Comparison of ENCODE assay signal across 9 cellular contexts in the genomic region with DNA sequence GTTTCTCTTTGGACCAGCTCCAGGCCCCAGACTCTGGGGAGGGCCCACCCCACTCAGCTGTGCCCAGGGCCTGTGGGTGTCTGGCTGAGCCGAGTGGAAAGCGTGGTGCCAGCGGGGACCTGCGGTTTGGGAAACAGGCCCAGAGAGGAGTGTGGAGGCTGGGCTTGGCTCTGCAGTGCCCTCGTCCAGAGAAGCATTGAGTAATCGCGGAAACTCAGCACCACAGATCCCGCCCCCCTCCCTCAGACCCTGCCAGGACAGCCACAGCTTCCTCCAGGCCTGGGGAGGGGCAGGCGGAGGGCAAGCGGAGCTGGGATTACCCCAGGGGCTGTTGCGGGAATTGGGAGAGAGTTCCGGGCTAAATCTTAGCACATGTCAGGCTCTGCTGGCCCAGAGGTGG. TPM values are rescaled to one million over a fixed set of nuclear protein-coding genes. Genes with fewer than 3 reads are reported as not detected.
DNase-seq lines count a peak whose midpoint lies in the region; ATAC-seq, FAIRE-seq and TF ChIP-seq lines count a peak whose summit lies in the region.
"Had no signal": no experiment of that assay in that cellular context is flagged by ENCODE, and none has a peak within 500 bp of the region (broad histone marks: within the 10 kb centered on the region; RNA-seq: fewer than 3 reads in every experiment).

No MANE protein-coding gene starts in this region.

- peak; percentile 87 for DNase-seq in H54 (ENCODE audit: insufficient read length, low spot score)
- peak; percentile 90 for DNase-seq in UCSD-AML1 (lab: John Stamatoyannopoulos, UW; ENCODE audit: unreplicated experiment)
- peak; percentile 83 for DNase-seq in pons (ENCODE audit: low spot score)
- no peak for DNase-seq in activated naive CD4-positive, alpha-beta T cell treated with anti-CD3 and anti-CD28 coated beads, Interleukin-2, amount 10 ng/mL, durations not matched to agents 7 days and 5 days
- no peak for DNase-seq in NCI-H2171 (lab: John Stamatoyannopoulos, UW)

- H3K4me1 ChIP-seq in gastroesophageal sphincter = peaks cover 0 to 49% (median 31%) of the 10 kb centered on the region in 3 donors

- peaks cover 20% of the 10 kb centered on the region for H3K27me3 Mint-ChIP-seq in activated naive CD4-positive, alpha-beta T cell treated with anti-CD3 and anti-CD28 coated beads, Interleukin-2, amount 10 ng/mL, durations not matched to agents 7 days and 5 days

- FAIRE-seq in H54 (lab: Jason Lieb, UNC) = peak; percentile 65

- no peaks in the 10 kb centered on the region for H3K27me3 ChIP-seq in gastroesophageal sphincter

- H3K4me1 Mint-ChIP-seq in activated naive CD4-positive, alpha-beta T cell treated with anti-CD3 and anti-CD28 coated beads, Interleukin-2, amount 10 ng/mL, durations not matched to agents 7 days and 5 days = peaks cover 13% of the 10 kb centered on the region

- peak in 2 of 4 experiments; percentile 13 to 14 for TF ChIP-seq CTCF in gastroesophageal sphincter (IDR thresholded peaks at IDR 0.05)

- no peak for TF ChIP-seq EP300 in gastroesophageal sphincter (IDR thresholded peaks at IDR 0.05)

- no peaks in the 10 kb centered on the region for H3K9me3 ChIP-seq in gastroesophageal sphincter

- peak overlapping the region; percentile 58 to 84 (median 83) for H3K27ac ChIP-seq in gastroesophageal sphincter

- peaks cover 0 to 3% of the 10 kb centered on the region in 2 donors for H3K36me3 ChIP-seq in gastroesophageal sphincter

- no peak overlapping the region for H3K27ac Mint-ChIP-seq in activated naive CD4-positive, alpha-beta T cell treated with anti-CD3 and anti-CD28 coated beads, Interleukin-2, amount 10 ng/mL, durations not matched to agents 7 days and 5 days
- H3K27ac Mint-ChIP-seq: T-helper 1 cell treated with Interleukin-12 subunit alpha and Interleukin-12 subunit beta and Interleukin-4 antibody, amounts not matched to agents 30 μg/mL and 1 μg/mL, for 36 hours had no signal

- ATAC-seq in gastroesophageal sphincter = peak; percentile 96
- ATAC-seq in GM21576 (IDR thresholded peaks at IDR 0.05; ENCODE audit: unreplicated experiment) = no peak
- no peak for ATAC-seq in HG03025 (IDR thresholded peaks at IDR 0.05; ENCODE audit: low FRiP score, unreplicated experiment)

- H3K4me3 ChIP-seq in gastroesophageal sphincter = peak overlapping the region in 1 of 2 donors; percentile 3

- 7% methylated on average over 5 of the region's 12 CpGs; no CpG with 5 or more reads in 1 of the 2 donors for WGBS in gastroesophageal sphincter (ENCODE audit: low coverage in 1 of 2), 2 donors

- no peaks in the 10 kb centered on the region for H3K9me3 Mint-ChIP-seq in activated naive CD4-positive, alpha-beta T cell treated with anti-CD3 and anti-CD28 coated beads, Interleukin-2, amount 10 ng/mL, durations not matched to agents 7 days and 5 days
- H3K9me3 Mint-ChIP-seq: T-helper 1 cell treated with Interleukin-12 subunit alpha and Interleukin-12 subunit beta and Interleukin-4 antibody, amounts not matched to agents 30 μg/mL and 1 μg/mL, for 36 hours had no signal

- TF ChIP-seq POLR2A in H54 (IDR thresholded peaks at IDR 0.05; ENCODE audit: low read depth, low read length) (no peak), gastroesophageal sphincter (IDR thresholded peaks at IDR 0.05) (no peak)

- CTCF ChIA-PET in activated naive CD4-positive, alpha-beta T cell treated with anti-CD3 and anti-CD28 coated beads, Interleukin-2, amount 10 ng/mL, durations not matched to agents 7 days and 5 days (lab: Charles Lee) = interaction anchor here (1.6 to 2.3 kb wide), 2 partner anchors 53 to 73 kb away, joined by 3 to 10 read pairs; partner anchors contain the start of gene RILP

- no peak overlapping the region for H3K4me3 Mint-ChIP-seq in activated naive CD4-positive, alpha-beta T cell treated with anti-CD3 and anti-CD28 coated beads, Interleukin-2, amount 10 ng/mL, durations not matched to agents 7 days and 5 days
- H3K4me3 Mint-ChIP-seq: T-helper 1 cell treated with Interleukin-12 subunit alpha and Interleukin-12 subunit beta and Interleukin-4 antibody, amounts not matched to agents 30 μg/mL and 1 μg/mL, for 36 hours had no signal

- H3K36me3 Mint-ChIP-seq in activated naive CD4-positive, alpha-beta T cell treated with anti-CD3 and anti-CD28 coated beads, Interleukin-2, amount 10 ng/mL, durations not matched to agents 7 days and 5 days = no peaks in the 10 kb centered on the region

RNA-seq across cellular contexts. Expression of gene PITPNA, which starts 14.6 kb away (rescaled TPM):
- 10 to 100 TPM; 40.8 to 61.1 (median 45.5) TPM for total RNA-seq in gastroesophageal sphincter

RNA-seq across cellular contexts. Expression of gene SLC43A2, which starts 51.4 kb away (rescaled TPM):
- total RNA-seq in gastroesophageal sphincter = 10 to 100 TPM in 3 of 4 donors, 1 to 10 TPM in 1; 6.4 to 16.8 (median 10.4) TPM

Comparison
In these comparisons a context has a peak if more than half of its experiments do, and no peak if none do; other contexts are left out.
1. DNase-seq: peak in H54 (single experiment), UCSD-AML1 (single experiment) and pons (single experiment); none in activated naive CD4-positive, alpha-beta T cell treated with anti-CD3 and anti-CD28 coated beads, Interleukin-2, amount 10 ng/mL, durations not matched to agents 7 days and 5 days (single experiment) and NCI-H2171 (single experiment).